8 cellular contexts compared by ENCODE assay signal in the genomic region with DNA sequence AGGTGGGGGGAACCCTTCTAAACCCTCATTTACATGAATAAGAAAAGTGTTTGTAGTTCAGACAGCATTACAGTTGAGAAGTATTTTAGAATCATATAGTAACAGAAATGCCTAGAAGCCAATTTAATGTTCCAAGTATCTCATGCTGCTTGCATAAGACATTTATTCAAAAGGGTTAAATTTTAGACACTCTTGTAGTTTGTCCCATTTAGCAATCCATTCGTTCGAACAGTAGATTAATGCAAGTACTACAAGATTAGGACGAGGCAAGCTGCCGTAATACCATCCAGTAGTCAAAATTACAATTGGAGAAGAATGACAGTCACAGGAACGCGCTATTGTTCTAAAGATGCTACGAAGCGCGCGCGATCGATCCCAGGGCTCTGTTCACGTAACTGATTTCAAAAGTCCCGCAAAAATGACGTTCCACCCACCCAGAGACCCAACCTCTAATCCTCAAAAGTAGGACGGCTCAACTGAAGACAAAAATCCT. TPM values are rescaled to one million over a fixed set of nuclear protein-coding genes. Genes with fewer than 3 reads are reported as not detected.
DNase-seq lines count a peak whose midpoint lies in the region; ATAC-seq, FAIRE-seq and TF ChIP-seq lines count a peak whose summit lies in the region.

No MANE protein-coding gene starts in this region.

- H3K9me3 Mint-ChIP-seq in H9, result no peaks in the 10 kb centered on the region
- no peaks in the 10 kb centered on the region for H3K9me3 Mint-ChIP-seq in activated naive CD8-positive, alpha-beta T cell treated with anti-CD3 and anti-CD28 coated beads, Interleukin-2, amount 10 ng/mL, durations not matched to agents 7 days and 5 days
- H3K9me3 Mint-ChIP-seq in stimulated activated naive B cell treated with anti-CD40 and anti-IgM and Interleukin-4, amounts not matched to agents 10 μg/mL and 1 μg/mL and 100 μg/mL, for 72 hours, result no peaks in the 10 kb centered on the region

- no peak for DNase-seq in H9
- peak; percentile 31 for DNase-seq in NCI-H128 (lab: John Stamatoyannopoulos, UW; ENCODE audit: unreplicated experiment)
- no peak for DNase-seq in activated naive CD8-positive, alpha-beta T cell treated with anti-CD3 and anti-CD28 coated beads, Interleukin-2, amount 10 ng/mL, durations not matched to agents 7 days and 5 days
- DNase-seq in stimulated activated naive B cell treated with anti-CD40 and anti-IgM and Interleukin-4, amounts not matched to agents 10 μg/mL and 1 μg/mL and 100 μg/mL, for 72 hours, result no peak
- DNase-seq in activated CD4-positive, alpha-beta T cell treated with anti-CD3 and anti-CD28 coated beads, Interleukin-2, amount 50 U/mL, for 48 hours, result no peak
- DNase-seq in RCC 7860 (ENCODE audit: low spot score), result no peak

- H2BK120ac ChIP-seq in H9 (ENCODE audit: low read depth, low read length, poor library complexity, severe bottlenecking), result peak overlapping the region; percentile 79

- H3K27ac ChIP-seq in H9 (ENCODE audit: insufficient read length, low read depth, low read length), result peak overlapping the region; percentile 79

- no peaks in the 10 kb centered on the region for H3K79me2 ChIP-seq in H9 (ENCODE audit: insufficient read depth, low read length)

- peaks cover 16 to 18% of the 10 kb centered on the region in 2 experiments for H3K4me1 Mint-ChIP-seq in H9
- H3K4me1 Mint-ChIP-seq in activated naive CD8-positive, alpha-beta T cell treated with anti-CD3 and anti-CD28 coated beads, Interleukin-2, amount 10 ng/mL, durations not matched to agents 7 days and 5 days, result peaks cover 15% of the 10 kb centered on the region
- peaks cover 7 to 12% of the 10 kb centered on the region in 2 donors for H3K4me1 Mint-ChIP-seq in stimulated activated naive B cell treated with anti-CD40 and anti-IgM and Interleukin-4, amounts not matched to agents 10 μg/mL and 1 μg/mL and 100 μg/mL, for 72 hours

- peak overlapping the region; percentile 88 for H3K4me2 ChIP-seq in H9 (ENCODE audit: insufficient read depth, insufficient read length, low read length)

- no peaks in the 10 kb centered on the region for H3K23me2 ChIP-seq in H9 (ENCODE audit: insufficient read length, low read depth, low read length, poor library complexity, severe bottlenecking)

- no peak overlapping the region for H2BK15ac ChIP-seq in H9 (ENCODE audit: low read depth, low read length)

- H2BK20ac ChIP-seq in H9 (ENCODE audit: low read depth, low read length, poor library complexity, severe bottlenecking), result no peak overlapping the region

- H4K5ac ChIP-seq in H9 (ENCODE audit: insufficient read length, low read depth, low read length), result peak overlapping the region; percentile 65

- H3K36me3 Mint-ChIP-seq in H9 (ENCODE audit: insufficient read depth in 1 of 3, low read depth in 3 of 3), result peaks cover 0 to 16% (median 10%) of the 10 kb centered on the region in 3 experiments; a peak in 5 of 7 replicates
- peaks cover 2% of the 10 kb centered on the region for H3K36me3 Mint-ChIP-seq in activated naive CD8-positive, alpha-beta T cell treated with anti-CD3 and anti-CD28 coated beads, Interleukin-2, amount 10 ng/mL, durations not matched to agents 7 days and 5 days
- H3K36me3 Mint-ChIP-seq in stimulated activated naive B cell treated with anti-CD40 and anti-IgM and Interleukin-4, amounts not matched to agents 10 μg/mL and 1 μg/mL and 100 μg/mL, for 72 hours, result peaks cover 0 to 1% of the 10 kb centered on the region in 2 donors

- peak overlapping the region; percentile 90 to 97 for H3K4me3 Mint-ChIP-seq in H9
- peak overlapping the region; percentile 97 for H3K4me3 Mint-ChIP-seq in activated naive CD8-positive, alpha-beta T cell treated with anti-CD3 and anti-CD28 coated beads, Interleukin-2, amount 10 ng/mL, durations not matched to agents 7 days and 5 days
- peak overlapping the region; percentile 92 to 98 for H3K4me3 Mint-ChIP-seq in stimulated activated naive B cell treated with anti-CD40 and anti-IgM and Interleukin-4, amounts not matched to agents 10 μg/mL and 1 μg/mL and 100 μg/mL, for 72 hours

- H4K8ac ChIP-seq in H9 (replicated peaks; ENCODE audit: insufficient read length, low read depth, low read length), result no peak overlapping the region

- H3K4me1 ChIP-seq in H9 (ENCODE audit: insufficient read depth, low read length), result no peaks in the 10 kb centered on the region

- no peak overlapping the region for H2BK12ac ChIP-seq in H9 (ENCODE audit: insufficient read length, low read depth, low read length)

- FAIRE-seq in RCC 7860 (lab: Jason Lieb, UNC), result no peak

- WGBS in H9 (ENCODE audit: extremely low coverage, insufficient read length, low lambda C conversion rate), result no CpG with 5 or more reads among the region's 16 CpGs

- peak overlapping the region; percentile 98; the same call in 1 of the 2 replicates for H3K14ac ChIP-seq in H9 (ENCODE audit: insufficient read depth, low read length)

- no peak for TF ChIP-seq CTCF in H9 (conservative IDR thresholded peaks at IDR 0.05)

- no peak overlapping the region for H2AK5ac ChIP-seq in H9 (ENCODE audit: insufficient read length, low read length)

- no peak overlapping the region for H4K91ac ChIP-seq in H9 (ENCODE audit: insufficient read length, low read depth, low read length)

- peak overlapping the region; percentile 98 to 99 (median 98); a peak in 6 of 7 replicates for H3K27ac Mint-ChIP-seq in H9
- peak overlapping the region; percentile 98 for H3K27ac Mint-ChIP-seq in activated naive CD8-positive, alpha-beta T cell treated with anti-CD3 and anti-CD28 coated beads, Interleukin-2, amount 10 ng/mL, durations not matched to agents 7 days and 5 days
- H3K27ac Mint-ChIP-seq in stimulated activated naive B cell treated with anti-CD40 and anti-IgM and Interleukin-4, amounts not matched to agents 10 μg/mL and 1 μg/mL and 100 μg/mL, for 72 hours, result peak overlapping the region; percentile 95

- peak overlapping the region; percentile 33 for H2BK5ac ChIP-seq in H9 (ENCODE audit: insufficient read length, low read length)

- H3T11ph ChIP-seq in H9 (ENCODE audit: low read length), result no peak overlapping the region

- H3K4ac ChIP-seq in H9 (ENCODE audit: low read depth, low read length), result no peak overlapping the region; the same call in 1 of the 2 replicates

- POLR2A ChIA-PET in activated naive CD8-positive, alpha-beta T cell treated with anti-CD3 and anti-CD28 coated beads, Interleukin-2, amount 10 ng/mL, durations not matched to agents 7 days and 5 days (lab: Charles Lee), result interaction anchor here (0.6 to 3.1 kb wide), 8 partner anchors 9 to 780 kb away, joined by 3 to 22 read pairs (median 4); partner anchors contain the start of genes ALS2, STRADB and TRAK2

- peak; percentile 39 for ATAC-seq in GM18511 (IDR thresholded peaks at IDR 0.05; ENCODE audit: unreplicated experiment)
- peak; percentile 65 for ATAC-seq in activated naive CD8-positive, alpha-beta T cell treated with anti-CD3 and anti-CD28 coated beads, Interleukin-2, amount 10 ng/mL, durations not matched to agents 7 days and 5 days (ENCODE audit: low read depth)
- ATAC-seq in stimulated activated naive B cell treated with anti-CD40 and anti-IgM and Interleukin-4, amounts not matched to agents 10 μg/mL and 1 μg/mL and 100 μg/mL, for 72 hours (replicated peaks), result peak; percentile 69 to 74

- no peaks in the 10 kb centered on the region for H4K20me1 ChIP-seq in H9 (ENCODE audit: control insufficient read depth, insufficient read depth, insufficient read length)

- H3K4me3 ChIP-seq in iPS-11a (ENCODE audit: low read depth, low read length), result peak overlapping the region; percentile 78

- no peaks in the 10 kb centered on the region for H3K79me1 ChIP-seq in H9 (ENCODE audit: insufficient read depth, low read depth, low read length, poor library complexity, severe bottlenecking)

- H3K27me3 ChIP-seq in H9 (ENCODE audit: insufficient read depth, low read length), result no peaks in the 10 kb centered on the region

- no peaks in the 10 kb centered on the region; the same call in 1 of the 2 replicates for H3K27me3 Mint-ChIP-seq in H9 (ENCODE audit: low read depth)
- H3K27me3 Mint-ChIP-seq in activated naive CD8-positive, alpha-beta T cell treated with anti-CD3 and anti-CD28 coated beads, Interleukin-2, amount 10 ng/mL, durations not matched to agents 7 days and 5 days, result no peaks in the 10 kb centered on the region
- H3K27me3 Mint-ChIP-seq in stimulated activated naive B cell treated with anti-CD40 and anti-IgM and Interleukin-4, amounts not matched to agents 10 μg/mL and 1 μg/mL and 100 μg/mL, for 72 hours, result peaks cover 0 to 9% of the 10 kb centered on the region in 2 donors

- peak overlapping the region; percentile 95 for H3K9ac ChIP-seq in H9 (ENCODE audit: extremely low read depth, insufficient read length, low read length)

- H2AFZ ChIP-seq in H9 (ENCODE audit: low read length), result peak overlapping the region; percentile 96

- H3K23ac ChIP-seq in H9 (ENCODE audit: insufficient read length, low read depth, low read length), result no peak overlapping the region

- H3K18ac ChIP-seq in H9 (ENCODE audit: insufficient read length, low read depth, low read length), result peak overlapping the region; percentile 96

- peak overlapping the region; percentile 44 for H3K56ac ChIP-seq in H9 (ENCODE audit: insufficient read length, low read depth, low read length)

- H3K9me3 ChIP-seq in H9 (ENCODE audit: control insufficient read depth, low read depth, low read length), result no peaks in the 10 kb centered on the region

RNA-seq across cellular contexts. Expression of gene TMEM237, which starts 1.2 kb away (rescaled TPM):
- 37.7 and 38.4 TPM in 2 replicates for total RNA-seq in H9 (2021)
- total RNA-seq in activated naive CD8-positive, alpha-beta T cell treated with anti-CD3 and anti-CD28 coated beads, Interleukin-2, amount 10 ng/mL, durations not matched to agents 7 days and 5 days, result 10 to 100 TPM; 16.8 to 20.9 TPM

RNA-seq across cellular contexts. Expression of gene MPP4, which starts 56.3 kb away (rescaled TPM):
- not detected in 2 replicates for total RNA-seq in H9 (2021)
- not detected for total RNA-seq in activated naive CD8-positive, alpha-beta T cell treated with anti-CD3 and anti-CD28 coated beads, Interleukin-2, amount 10 ng/mL, durations not matched to agents 7 days and 5 days
